ENCODE assay signal across 8 cellular contexts in genomic region chr4:16289872-16290554, GRCh38.
DNase-seq lines count a peak whose midpoint lies in the region; ATAC-seq and TF ChIP-seq lines count a peak whose summit lies in the region.

No MANE protein-coding gene starts in this region.

- H3K27me3 ChIP-seq in H7 (ENCODE audit: control insufficient read depth, insufficient read depth, low read length) (no peaks in the 10 kb centered on the region), PC-9 (ENCODE audit: insufficient read depth, low read depth) (peaks cover 6% of the 10 kb centered on the region; the same call in 1 of the 2 replicates), neural progenitor cell (no peaks in the 10 kb centered on the region)

- H3K4me1 ChIP-seq in PC-9 (replicated peaks; ENCODE audit: insufficient read depth) = no peaks in the 10 kb centered on the region
- H3K4me1 ChIP-seq in neural progenitor cell = peaks cover 19% of the 10 kb centered on the region

- H3K27ac ChIP-seq in PC-9 (no peak overlapping the region), neural progenitor cell (no peak overlapping the region)

- H3K36me3 Mint-ChIP-seq in neural progenitor cell = peaks cover 1% of the 10 kb centered on the region

- H3K4me1 Mint-ChIP-seq in neural progenitor cell = peaks cover 17% of the 10 kb centered on the region

- H3F3A ChIP-seq in PC-9 (ENCODE audit: insufficient read depth, low read depth) (no peaks in the 10 kb centered on the region), neural progenitor cell (ENCODE audit: low read depth) (no peaks in the 10 kb centered on the region)

- DNase-seq in D341Med (ENCODE audit: low spot score) = peak; percentile 47
- DNase-seq in H7 = peak; percentile 34
- no peak for DNase-seq in PC-9
- peak; percentile 41 for DNase-seq in epidermal melanocyte (ENCODE audit: insufficient read length, low spot score)
- DNase-seq in neural progenitor cell (ENCODE audit: low spot score) = peak; percentile 37
- no peak for DNase-seq in activated gamma-delta T cell (lab: John Stamatoyannopoulos, UW)

- no peak overlapping the region for H3K4me2 ChIP-seq in PC-9
- no peak overlapping the region for H3K4me2 ChIP-seq in neural progenitor cell

- no peak overlapping the region for H3K9ac ChIP-seq in neural progenitor cell

- H3K9me3 ChIP-seq in PC-9 (ENCODE audit: insufficient read depth, low read depth) (no peaks in the 10 kb centered on the region), neural progenitor cell (ENCODE audit: low read depth) (no peaks in the 10 kb centered on the region)

- H3K36me3 ChIP-seq in H7 (replicated peaks; ENCODE audit: control insufficient read depth, insufficient read depth, low read length) (no peaks in the 10 kb centered on the region), PC-9 (ENCODE audit: low read depth) (no peaks in the 10 kb centered on the region), neural progenitor cell (no peaks in the 10 kb centered on the region)

- no peaks in the 10 kb centered on the region for H3K9me2 ChIP-seq in PC-9 (ENCODE audit: insufficient read depth)

- no peaks in the 10 kb centered on the region for H4K20me1 ChIP-seq in PC-9 (ENCODE audit: insufficient read depth)
- no peaks in the 10 kb centered on the region for H4K20me1 ChIP-seq in neural progenitor cell (ENCODE audit: low read depth)

- intact Hi-C loops in PC-9 (cut with micrococcal nuclease; ENCODE audit: unreplicated experiment) = loop anchor here (5.0 to 10.0 kb wide), 4 partner anchors 155 to 1185 kb away; no protein-coding TSS in a partner anchor

- H3K27me3 Mint-ChIP-seq in neural progenitor cell (ENCODE audit: insufficient read depth, low read depth) = no peaks in the 10 kb centered on the region

- peaks cover 2% of the 10 kb centered on the region for H3K9me3 Mint-ChIP-seq in neural progenitor cell

- no peak overlapping the region for H3K27ac Mint-ChIP-seq in neural progenitor cell

- POLR2A ChIA-PET in PC-9 (lab: Charles Lee; ENCODE audit: unreplicated experiment) = no interaction called here

- H3K4me3 Mint-ChIP-seq in neural progenitor cell = no peak overlapping the region

- H3K4me3 ChIP-seq in H7 (ENCODE audit: insufficient read depth, low read depth, low read length) = no peak overlapping the region
- H3K4me3 ChIP-seq in PC-9 = no peak overlapping the region
- H3K4me3 ChIP-seq in neural progenitor cell = no peak overlapping the region

- CTCF ChIA-PET in PC-9 (lab: Charles Lee) = no interaction called here

- no peak overlapping the region for H2AFZ ChIP-seq in PC-9
- H2AFZ ChIP-seq in neural progenitor cell (replicated peaks) = peak overlapping the region; percentile 54

- TF ChIP-seq CTCF in PC-9 (conservative IDR thresholded peaks at IDR 0.05) = peak; percentile 63
- peak; percentile 82 for TF ChIP-seq CTCF in neural progenitor cell (IDR thresholded peaks at IDR 0.05)

- no TSS peak for BruUV-seq in PC-9 (replicated peaks; lab: Mats Ljungman, UMichigan)

- no peaks in the 10 kb centered on the region for H3K79me2 ChIP-seq in PC-9 (ENCODE audit: low read depth)
- no peaks in the 10 kb centered on the region for H3K79me2 ChIP-seq in neural progenitor cell (ENCODE audit: low read depth)

- ATAC-seq in HG02623 (IDR thresholded peaks at IDR 0.05; ENCODE audit: unreplicated experiment) (no peak), GM19452 (IDR thresholded peaks at IDR 0.05; ENCODE audit: unreplicated experiment) (no peak)

Comparison
In these comparisons a context has a peak if more than half of its experiments do, and no peak if none do; other contexts are left out.
1. DNase-seq: peak in D341Med (single experiment), H7 (single experiment), epidermal melanocyte (single experiment) and neural progenitor cell (single experiment); none in PC-9 (0 of 2) and activated gamma-delta T cell (single experiment).